Comparison of ENCODE assay signal across 8 cellular contexts in the genomic region with DNA sequence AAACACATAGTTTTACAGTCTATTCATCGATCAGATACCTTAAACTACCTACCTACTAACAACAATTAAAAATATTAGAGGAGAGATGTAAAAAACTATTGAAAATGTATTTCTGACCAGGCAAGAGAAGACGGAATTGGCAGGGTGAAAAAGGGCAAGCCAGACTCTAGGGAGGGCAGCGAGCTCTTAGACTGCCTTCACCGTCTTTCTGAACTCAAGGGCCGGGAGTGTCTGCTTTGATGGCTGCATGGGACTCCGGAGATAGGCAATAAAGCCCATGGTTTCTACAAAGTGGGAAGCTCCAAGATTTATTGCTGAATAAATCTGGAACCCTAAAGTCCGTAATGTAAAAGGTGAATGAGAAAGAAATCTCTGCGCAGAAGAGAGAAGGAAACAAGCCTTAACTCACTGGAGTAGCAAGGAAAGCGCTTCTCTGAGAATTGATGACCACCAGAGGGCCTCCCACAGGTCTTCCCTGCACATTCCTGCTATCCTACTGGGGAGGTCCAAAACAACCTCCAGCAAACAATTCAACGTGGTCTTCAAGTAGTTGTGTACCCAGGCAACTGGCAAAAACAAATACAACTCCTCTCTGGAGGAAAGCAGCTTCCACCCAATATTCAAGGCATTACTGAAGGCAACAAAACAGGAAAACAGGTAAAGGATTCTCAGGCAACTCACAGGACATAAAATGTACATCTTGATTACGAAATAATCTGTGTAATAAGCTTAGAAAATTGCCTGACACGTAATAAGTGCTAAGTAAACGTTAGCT.
A peak's percentile ranks its signal among the peaks of the same experiment; 100 is the strongest.
DNase-seq lines count a peak whose midpoint lies in the region; ATAC-seq and TF ChIP-seq lines count a peak whose summit lies in the region.

No MANE protein-coding gene starts in this region.

- no peaks in the 10 kb centered on the region for H3K27me3 ChIP-seq in AG04450 (ENCODE audit: control insufficient read depth, insufficient read depth, low read length)

- H3K4me3 ChIP-seq in AG04450 (ENCODE audit: low read depth, low read length) = no peak overlapping the region

- ATAC-seq in HG03097 (IDR thresholded peaks at IDR 0.05; ENCODE audit: low FRiP score, unreplicated experiment) = no peak

- H3K27ac ChIP-seq in AG04450 (ENCODE audit: low read depth, low read length) = no peak overlapping the region

- CTCF ChIA-PET in AG04450 (lab: Charles Lee) = interaction anchor here (0.7 to 1.8 kb wide), 11 partner anchors 10 to 1149 kb away, joined by 3 to 13 read pairs (median 4); no protein-coding TSS in a partner anchor

- DNase-seq in AG04450 (ENCODE audit: low read depth, low spot score) (peak; percentile 3), HT-29 (ENCODE audit: low spot score) (peak; percentile 64), SK-N-DZ (ENCODE audit: low spot score) (peak; percentile 47), iPS DF 19.7 (ENCODE audit: low read depth, low spot score) (peak; percentile 60), midbrain (lab: John Stamatoyannopoulos, UW) (no peak)
- DNase-seq in stimulated activated CD4-positive, alpha-beta T cell treated with anti-CD3 and anti-CD28 coated beads, Interleukin-2, amount 100 ng/mL, for 24 hours = no peak
- no peak for DNase-seq in NK-92 treated with Interleukin-12 subunit alpha and Interleukin-12 subunit beta, amount 100 ng/mL, for 24 hours (lab: John Stamatoyannopoulos, UW)

- POLR2A ChIA-PET in AG04450 (lab: Yijun Ruan, JAX) = no interaction called here

- no peaks in the 10 kb centered on the region for H3K9me3 ChIP-seq in AG04450 (ENCODE audit: control insufficient read depth, insufficient read depth, low read length)

- peak; percentile 68 for TF ChIP-seq CTCF in AG04450 (IDR thresholded peaks at IDR 0.05; ENCODE audit: low read depth, low read length)

Comparison
In these comparisons a context has a peak if more than half of its experiments do, and no peak if none do; other contexts are left out.
1. DNase-seq: peak in AG04450 (single experiment), HT-29 (single experiment), SK-N-DZ (single experiment) and iPS DF 19.7 (single experiment); none in midbrain (single experiment), stimulated activated CD4-positive, alpha-beta T cell treated with anti-CD3 and anti-CD28 coated beads, Interleukin-2, amount 100 ng/mL, for 24 hours (0 of 2) and NK-92 treated with Interleukin-12 subunit alpha and Interleukin-12 subunit beta, amount 100 ng/mL, for 24 hours (single experiment).